ENCODE assay signal across 19 cellular contexts in the genomic region with DNA sequence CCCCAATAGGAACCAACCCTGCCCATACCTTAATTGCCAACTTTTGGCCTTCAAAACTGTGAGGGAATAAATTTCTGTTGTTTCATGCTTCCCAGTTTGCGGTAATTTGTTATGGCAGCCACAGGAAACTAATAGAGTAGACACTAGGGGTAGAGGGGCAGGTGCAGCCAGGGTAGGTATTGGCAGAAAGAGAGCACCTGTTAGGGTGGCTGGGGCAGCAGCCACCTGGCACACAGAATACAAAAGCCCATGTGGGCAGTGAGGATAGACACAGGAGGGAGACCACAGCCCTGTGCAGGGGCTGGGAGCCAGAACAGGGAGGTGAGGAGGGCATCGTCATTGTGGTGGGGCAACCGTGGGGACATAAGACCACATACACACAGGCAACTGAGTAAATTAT. TPM values are rescaled to one million over a fixed set of nuclear protein-coding genes. Genes with fewer than 3 reads are reported as not detected.
DNase-seq lines count a peak whose midpoint lies in the region; ATAC-seq and TF ChIP-seq lines count a peak whose summit lies in the region.
"Had no signal": no experiment of that assay in that cellular context is flagged by ENCODE, and none has a peak within 500 bp of the region (broad histone marks: within the 10 kb centered on the region; RNA-seq: fewer than 3 reads in every experiment).

No MANE protein-coding gene starts in this region.

- peaks cover 71 to 94% (median 85%) of the 10 kb centered on the region in 4 donors for H3K4me1 Mint-ChIP-seq in CD4-positive, alpha-beta memory T cell
- peaks cover 66 to 77% (median 70%) of the 10 kb centered on the region in 3 donors for H3K4me1 Mint-ChIP-seq in IgD-negative memory B cell
- H3K4me1 Mint-ChIP-seq in activated T-helper 17 cell treated with anti-CD3 and anti-CD28 coated beads, Interleukin-2, amount 50 U/mL, for 72 hours = peaks cover 61% of the 10 kb centered on the region
- peaks cover 90 to 91% of the 10 kb centered on the region in 2 donors for H3K4me1 Mint-ChIP-seq in natural killer cell

- CTCF ChIA-PET in CD4-positive, alpha-beta memory T cell (lab: Charles Lee; ENCODE audit: partially characterized antibody) = no interaction called here

- H3K9me3 ChIP-seq in CD4-positive, alpha-beta memory T cell (ENCODE audit: control insufficient read depth in 1 of 2, low read length in 2 of 2) = no peaks in the 10 kb centered on the region
- H3K9me3 ChIP-seq: tibial nerve had no signal

- no peak for TF ChIP-seq CTCF in natural killer cell (IDR thresholded peaks at IDR 0.05)

- H3K27me3 ChIP-seq in CD4-positive, alpha-beta memory T cell (ENCODE audit: insufficient read depth, low read length) = no peaks in the 10 kb centered on the region
- H3K27me3 ChIP-seq: foreskin keratinocyte, tibial nerve had no signal

- H3K27ac ChIP-seq in CD4-positive, alpha-beta memory T cell (ENCODE audit: low read depth, low read length) = no peak overlapping the region
- H3K27ac ChIP-seq: C4-2B, foreskin keratinocyte had no signal

- no peak for DNase-seq in CD4-positive, alpha-beta memory T cell
- DNase-seq in natural killer cell = no peak
- no peak for DNase-seq in NCI-H2196 (lab: John Stamatoyannopoulos, UW; ENCODE audit: unreplicated experiment)
- no peak for DNase-seq in DMS114 treated with DMSO at 0.1 percent for 48 hours (lab: John Stamatoyannopoulos, UW; ENCODE audit: unreplicated experiment)
- DNase-seq: activated CD4-positive, alpha-beta memory T cell treated with anti-CD3 and anti-CD28 coated beads, Interleukin-2, amount 10 ng/mL, durations not matched to agents 7 days and 5 days; activated effector memory CD4-positive, alpha-beta T cell treated with Interleukin-2 at 50 U/mL for 16 hours; anterior cingulate cortex; foreskin keratinocyte; GOT3; KBM-7; NCI-H1105 treated with DMSO at 0.1 percent for 48 hours; NCI-H524 treated with DMSO at 0.1 percent for 48 hours; small intestine had no signal

- intact Hi-C loops in CD4-positive, alpha-beta memory T cell (cut with micrococcal nuclease) = no loop called here
- intact Hi-C loops in natural killer cell (cut with micrococcal nuclease) = no loop called here

- POLR2A ChIA-PET in CD4-positive, alpha-beta memory T cell (lab: Charles Lee; ENCODE audit: partially characterized antibody) = no interaction called here

- no peaks in the 10 kb centered on the region for H3K27me3 Mint-ChIP-seq in CD4-positive, alpha-beta memory T cell
- H3K27me3 Mint-ChIP-seq in IgD-negative memory B cell (no peaks in the 10 kb centered on the region), natural killer cell (ENCODE audit: low read depth in 2 of 2) (no peaks in the 10 kb centered on the region)
- no peaks in the 10 kb centered on the region for H3K27me3 Mint-ChIP-seq in activated T-helper 17 cell treated with anti-CD3 and anti-CD28 coated beads, Interleukin-2, amount 50 U/mL, for 72 hours
- H3K27me3 Mint-ChIP-seq: activated CD4-positive, alpha-beta memory T cell treated with anti-CD3 and anti-CD28 coated beads, Interleukin-2, amount 10 ng/mL, durations not matched to agents 7 days and 5 days had no signal

- peaks cover 26 to 47% of the 10 kb centered on the region in 2 donors for H3K36me3 Mint-ChIP-seq in CD4-positive, alpha-beta memory T cell
- H3K36me3 Mint-ChIP-seq in IgD-negative memory B cell = peaks cover 8% of the 10 kb centered on the region
- H3K36me3 Mint-ChIP-seq in activated T-helper 17 cell treated with anti-CD3 and anti-CD28 coated beads, Interleukin-2, amount 50 U/mL, for 72 hours (ENCODE audit: low read depth) = peaks cover 39% of the 10 kb centered on the region
- H3K36me3 Mint-ChIP-seq in natural killer cell = no peaks in the 10 kb centered on the region

- H3K4me1 ChIP-seq in CD4-positive, alpha-beta memory T cell (ENCODE audit: insufficient read depth, low read length) = peaks cover 89% of the 10 kb centered on the region

- H3K4me3 ChIP-seq in CD4-positive, alpha-beta memory T cell (ENCODE audit: low read length in 2 of 2) = no peak overlapping the region
- H3K4me3 ChIP-seq: tibial nerve had no signal

- H3K4me3 Mint-ChIP-seq in CD4-positive, alpha-beta memory T cell = peak overlapping the region in 4 of 8 donors; percentile 15 to 54 (median 33)
- H3K4me3 Mint-ChIP-seq in IgD-negative memory B cell (peak overlapping the region in 3 of 4 donors; percentile 47 to 89 (median 56)), natural killer cell (peak overlapping the region; percentile 32)
- H3K4me3 Mint-ChIP-seq in activated T-helper 17 cell treated with anti-CD3 and anti-CD28 coated beads, Interleukin-2, amount 50 U/mL, for 72 hours = peak overlapping the region; percentile 5
- H3K4me3 Mint-ChIP-seq: activated CD4-positive, alpha-beta memory T cell treated with anti-CD3 and anti-CD28 coated beads, Interleukin-2, amount 10 ng/mL, durations not matched to agents 7 days and 5 days had no signal

- no peaks in the 10 kb centered on the region for H3K9me3 Mint-ChIP-seq in CD4-positive, alpha-beta memory T cell
- no peaks in the 10 kb centered on the region for H3K9me3 Mint-ChIP-seq in IgD-negative memory B cell
- no peaks in the 10 kb centered on the region for H3K9me3 Mint-ChIP-seq in activated T-helper 17 cell treated with anti-CD3 and anti-CD28 coated beads, Interleukin-2, amount 50 U/mL, for 72 hours
- no peaks in the 10 kb centered on the region for H3K9me3 Mint-ChIP-seq in natural killer cell
- H3K9me3 Mint-ChIP-seq: activated CD4-positive, alpha-beta memory T cell treated with anti-CD3 and anti-CD28 coated beads, Interleukin-2, amount 10 ng/mL, durations not matched to agents 7 days and 5 days had no signal

- ATAC-seq in activated T-helper 17 cell treated with anti-CD3 and anti-CD28 coated beads, Interleukin-2, amount 50 U/mL, for 72 hours (replicated peaks) = no peak
- ATAC-seq in natural killer cell (no peak), GM21360 (IDR thresholded peaks at IDR 0.05; ENCODE audit: unreplicated experiment) (no peak)
- ATAC-seq: foreskin keratinocyte, Panc1 had no signal

- H3K27ac Mint-ChIP-seq in CD4-positive, alpha-beta memory T cell = peak overlapping the region in 6 of 7 donors; percentile 35 to 82 (median 70)
- peak overlapping the region; percentile 33 to 88 (median 46) for H3K27ac Mint-ChIP-seq in IgD-negative memory B cell
- peak overlapping the region; percentile 40 for H3K27ac Mint-ChIP-seq in activated T-helper 17 cell treated with anti-CD3 and anti-CD28 coated beads, Interleukin-2, amount 50 U/mL, for 72 hours
- H3K27ac Mint-ChIP-seq in natural killer cell = peak overlapping the region; percentile 91 to 95
- H3K27ac Mint-ChIP-seq: activated CD4-positive, alpha-beta memory T cell treated with anti-CD3 and anti-CD28 coated beads, Interleukin-2, amount 10 ng/mL, durations not matched to agents 7 days and 5 days had no signal

- H3K36me3 ChIP-seq in CD4-positive, alpha-beta memory T cell (ENCODE audit: insufficient read depth, low read length) = no peaks in the 10 kb centered on the region
- H3K36me3 ChIP-seq: tibial nerve had no signal

RNA-seq across cellular contexts. Expression of a gene that starts 28.2 kb away (rescaled TPM):
- total RNA-seq in CD4-positive, alpha-beta memory T cell = 10 to 100 TPM; 66.7 to 70.4 TPM
- polyA plus RNA-seq in CD4-positive, alpha-beta memory T cell = 10 to 100 TPM; 72.6 to 87.2 TPM
- 105 TPM for polyA plus RNA-seq in IgD-negative memory B cell
- total RNA-seq in activated T-helper 17 cell treated with anti-CD3 and anti-CD28 coated beads, Interleukin-2, amount 50 U/mL, for 72 hours = 10 to 100 TPM; 48.1 to 61.7 TPM
- total RNA-seq in natural killer cell = 10 to 100 TPM; 50.6 to 68.5 (median 59.8) TPM

Comparison
In these comparisons a context has a peak if more than half of its experiments do, and no peak if none do; other contexts are left out.
1. H3K27ac Mint-ChIP-seq: peak in every context shown above with its lines; median percentile 93 in natural killer cell; 70 in CD4-positive, alpha-beta memory T cell; 46 in IgD-negative memory B cell; 40 in activated T-helper 17 cell treated with anti-CD3 and anti-CD28 coated beads, Interleukin-2, amount 50 U/mL, for 72 hours.